12 cellular contexts compared by ENCODE assay signal in the genomic region with DNA sequence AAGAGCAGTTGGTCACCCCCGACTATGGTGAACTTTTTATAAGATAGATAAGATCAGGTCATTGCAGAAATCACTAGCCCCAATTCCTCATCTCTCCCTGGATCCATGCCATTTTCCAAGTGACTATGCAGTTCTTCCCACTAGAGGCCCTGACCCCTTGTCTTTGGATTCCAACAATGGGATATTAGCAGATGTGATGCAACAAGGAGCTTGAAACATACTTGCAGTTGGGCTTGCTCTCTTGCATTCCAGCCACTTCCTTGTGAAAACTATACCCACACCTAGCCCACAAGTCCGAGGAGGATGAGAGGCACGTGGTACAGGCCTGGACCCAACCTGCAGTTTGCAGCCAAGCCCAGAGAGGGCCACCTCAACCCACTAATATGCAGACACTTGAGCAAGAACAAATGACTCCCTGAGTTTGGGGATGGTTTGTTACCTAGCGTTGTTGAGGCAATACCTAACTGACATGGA.
A peak's percentile ranks its signal among the peaks of the same experiment; 100 is the strongest.
DNase-seq lines count a peak whose midpoint lies in the region; ATAC-seq, FAIRE-seq and TF ChIP-seq lines count a peak whose summit lies in the region.
"Had no signal": no experiment of that assay in that cellular context is flagged by ENCODE, and none has a peak within 500 bp of the region (broad histone marks: within the 10 kb centered on the region; RNA-seq: fewer than 3 reads in every experiment).

No MANE protein-coding gene starts in this region.

- H3K27ac Mint-ChIP-seq in MCF 10A (ENCODE audit: low read depth, unreplicated experiment) = no peak overlapping the region
- H3K27ac Mint-ChIP-seq: mesothelial cell of epicardium had no signal

- intact Hi-C loops in MCF 10A (cut with micrococcal nuclease) (loop anchor here (10.0 kb wide), 1 partner anchor 201 kb away; no protein-coding TSS in a partner anchor), breast epithelium (cut with DNase I; ENCODE audit: low total_unique reads) (no loop called here), heart right ventricle (cut with DNase I) (no loop called here)

- H3K4me3 ChIP-seq in breast epithelium (no peak overlapping the region), fibroblast of villous mesenchyme (ENCODE audit: low read depth, low read length) (no peak overlapping the region), heart right ventricle (no peak overlapping the region)

- ATAC-seq in HG02852 (IDR thresholded peaks at IDR 0.05; ENCODE audit: unreplicated experiment) (no peak), heart right ventricle (no peak)

- peaks cover 26% of the 10 kb centered on the region for H3K36me3 Mint-ChIP-seq in MCF 10A (ENCODE audit: insufficient read depth, unreplicated experiment)

- peaks cover 13% of the 10 kb centered on the region for H3K4me1 Mint-ChIP-seq in MCF 10A (ENCODE audit: insufficient read depth, unreplicated experiment)
- H3K4me1 Mint-ChIP-seq: mesothelial cell of epicardium had no signal

- TF ChIP-seq CTCF in MCF 10A (IDR thresholded peaks at IDR 0.05; ENCODE audit: unreplicated experiment) (peak; percentile 15), breast epithelium (IDR thresholded peaks at IDR 0.05) (no peak), fibroblast of villous mesenchyme (IDR thresholded peaks at IDR 0.05; ENCODE audit: insufficient read depth, low read depth, low read length) (peak; percentile 39), heart right ventricle (IDR thresholded peaks at IDR 0.05) (peak in 1 of 9 donors; percentile 13)

- H3K36me3 ChIP-seq in breast epithelium (no peaks in the 10 kb centered on the region), heart right ventricle (peaks cover 0 to 18% (median 2%) of the 10 kb centered on the region in 9 donors)

- H3K27me3 Mint-ChIP-seq in MCF 10A (ENCODE audit: insufficient read depth, unreplicated experiment) = no peaks in the 10 kb centered on the region

- WGBS in heart right ventricle, 2 donors = 90 to 93% methylated on average over 4 of the region's 4 CpGs

- no peaks in the 10 kb centered on the region for H3K27me3 ChIP-seq in breast epithelium
- no peaks in the 10 kb centered on the region for H3K27me3 ChIP-seq in heart right ventricle

- TF ChIP-seq POLR2A in breast epithelium (IDR thresholded peaks at IDR 0.05) = no peak

- DNase-seq in MCF 10A (ENCODE audit: unreplicated experiment) (peak; percentile 47), breast epithelium (ENCODE audit: low spot score in 2 of 2) (no peak), RPMI7951 (ENCODE audit: low read depth) (peak; percentile 83), fibroblast of villous mesenchyme (ENCODE audit: low read depth) (peak; percentile 26), urothelium cell line (ENCODE audit: low spot score) (peak; percentile 2), heart right ventricle (no peak), NCI-H2171 treated with DMSO at 0.1 percent for 48 hours (lab: John Stamatoyannopoulos, UW) (no peak)
- DNase-seq: activated CD4-positive, alpha-beta T cell treated with anti-CD3 and anti-CD28 coated beads for 4 hours; RPMI8226 had no signal

- no peak overlapping the region for H3K27ac ChIP-seq in breast epithelium
- no peak overlapping the region for H3K27ac ChIP-seq in heart right ventricle

- H3K4me3 Mint-ChIP-seq in MCF 10A (ENCODE audit: unreplicated experiment) = no peak overlapping the region
- H3K4me3 Mint-ChIP-seq: mesothelial cell of epicardium had no signal

- H3K9me3 ChIP-seq in breast epithelium (no peaks in the 10 kb centered on the region), heart right ventricle (no peaks in the 10 kb centered on the region)

- BruUV-seq in MCF 10A (replicated peaks; lab: Mats Ljungman, UMichigan) = no TSS peak

- POLR2A ChIA-PET in MCF 10A (lab: Yijun Ruan, JAX) = no interaction called here

- FAIRE-seq in urothelium cell line (lab: Jason Lieb, UNC) = no peak
- FAIRE-seq: frontal cortex had no signal

- no peaks in the 10 kb centered on the region for H3K9me3 Mint-ChIP-seq in MCF 10A (ENCODE audit: unreplicated experiment)

- H3K4me1 ChIP-seq in breast epithelium (no peaks in the 10 kb centered on the region), heart right ventricle (peaks cover 0 to 4% (median 0%) of the 10 kb centered on the region in 9 donors)

- CTCF ChIA-PET in MCF 10A (lab: Yijun Ruan, JAX) = interaction anchor here (1.3 kb wide), 1 partner anchor 31 kb away, joined by 3 read pairs; no protein-coding TSS in a partner anchor

Comparison
In these comparisons a context has a peak if more than half of its experiments do, and no peak if none do; other contexts are left out.
1. DNase-seq: peak in MCF 10A (single experiment), RPMI7951 (single experiment), fibroblast of villous mesenchyme (single experiment) and urothelium cell line (single experiment); none in breast epithelium (0 of 2), heart right ventricle (0 of 2) and NCI-H2171 treated with DMSO at 0.1 percent for 48 hours (single experiment).
2. CTCF ChIP-seq: peak in MCF 10A (single experiment) and fibroblast of villous mesenchyme (single experiment); none in breast epithelium (0 of 3).